9 cellular contexts compared by ENCODE assay signal in the genomic region with DNA sequence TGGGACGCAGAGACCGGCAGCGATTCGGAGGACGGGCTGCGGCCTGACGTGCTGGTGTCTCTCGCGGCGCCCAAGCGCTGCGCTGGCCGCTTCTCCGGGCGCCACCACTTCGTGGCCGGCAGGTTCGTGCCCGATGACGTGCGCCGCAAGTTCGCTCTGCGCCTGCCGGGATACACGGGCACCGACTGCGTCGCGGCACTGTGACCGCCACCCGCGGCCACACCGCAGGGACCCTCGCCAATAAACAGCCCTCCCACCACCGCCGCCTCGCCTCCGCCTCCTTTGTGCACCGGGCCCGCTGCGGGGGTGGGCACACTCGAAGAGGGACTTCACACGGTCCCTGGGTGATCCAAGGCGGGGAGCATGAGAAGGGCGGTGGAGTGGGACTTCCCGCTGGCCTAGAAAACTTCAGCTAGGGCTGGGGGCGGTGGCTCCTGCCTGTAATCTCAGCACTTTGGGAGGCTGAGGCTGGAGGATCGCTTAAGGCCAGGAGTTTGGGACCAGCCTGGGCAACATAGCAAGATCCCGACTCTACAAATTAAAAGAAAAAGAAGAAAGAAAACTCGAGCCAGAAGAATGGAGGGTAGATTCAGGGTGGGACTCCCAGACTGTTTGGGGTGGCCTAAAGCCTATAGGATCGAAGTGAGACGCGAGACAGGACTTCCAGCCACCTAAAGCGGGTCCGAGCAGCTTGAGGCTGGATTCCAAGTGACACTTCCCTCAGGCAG. TPM values are rescaled to one million over a fixed set of nuclear protein-coding genes. Genes with fewer than 3 reads are reported as not detected.
DNase-seq lines count a peak whose midpoint lies in the region; ATAC-seq and TF ChIP-seq lines count a peak whose summit lies in the region.
"Had no signal": no experiment of that assay in that cellular context is flagged by ENCODE, and none has a peak within 500 bp of the region (broad histone marks: within the 10 kb centered on the region; RNA-seq: fewer than 3 reads in every experiment).

No MANE protein-coding gene starts in this region.

- peaks cover 0 to 45% (median 0%) of the 10 kb centered on the region in 11 experiments; a peak in 9 of 22 replicates for H4K20me1 ChIP-seq in BLaER1 treated with 17β-estradiol and CSF1 and Interleukin-3, amounts not matched to agents 10 nM and 100 nM

- H3K4me1 Mint-ChIP-seq in brain, result peaks cover 23% of the 10 kb centered on the region
- peaks cover 25 to 50% (median 38%) of the 10 kb centered on the region in 4 donors for H3K4me1 Mint-ChIP-seq in naive thymus-derived CD8-positive, alpha-beta T cell

- H3K4me1 ChIP-seq in BLaER1 treated with 17β-estradiol and CSF1 and Interleukin-3, amounts not matched to agents 10 nM and 100 nM, result peaks cover 29 to 48% (median 40%) of the 10 kb centered on the region in 10 experiments
- H3K4me1 ChIP-seq in tibial nerve, result peaks cover 0 to 42% (median 24%) of the 10 kb centered on the region in 4 donors

- H3K27me3 Mint-ChIP-seq in brain, result peaks cover 6% of the 10 kb centered on the region
- peaks cover 0 to 6% (median 0%) of the 10 kb centered on the region in 5 donors for H3K27me3 Mint-ChIP-seq in naive thymus-derived CD8-positive, alpha-beta T cell

- no peak for TF ChIP-seq CTCF in GM13977 (IDR thresholded peaks at IDR 0.05; ENCODE audit: extremely low read depth, insufficient read depth, missing control alignments)
- TF ChIP-seq CTCF in brain (conservative IDR thresholded peaks at IDR 0.05), result no peak
- no peak for TF ChIP-seq CTCF in tibial nerve (IDR thresholded peaks at IDR 0.05)

- peaks cover 0 to 3% (median 0%) of the 10 kb centered on the region in 5 experiments for H3K9me3 Mint-ChIP-seq in brain
- H3K9me3 Mint-ChIP-seq in naive thymus-derived CD8-positive, alpha-beta T cell, result no peaks in the 10 kb centered on the region

- ATAC-seq in naive thymus-derived CD8-positive, alpha-beta T cell, result peak; percentile 10 to 29
- ATAC-seq in GM21390 (IDR thresholded peaks at IDR 0.05; ENCODE audit: unreplicated experiment), result no peak

- WGBS in tibial nerve, 2 donors, result 41 to 57% methylated on average over 12 to 48 of the region's 56 CpGs

- H3K36me3 Mint-ChIP-seq in brain, result no peaks in the 10 kb centered on the region
- no peaks in the 10 kb centered on the region for H3K36me3 Mint-ChIP-seq in naive thymus-derived CD8-positive, alpha-beta T cell

- H3K27me3 ChIP-seq in BLaER1 treated with 17β-estradiol and CSF1 and Interleukin-3, amounts not matched to agents 10 nM and 100 nM, result peaks cover 22 to 42% (median 33%) of the 10 kb centered on the region in 11 experiments
- peaks cover 2 to 54% of the 10 kb centered on the region in 2 donors for H3K27me3 ChIP-seq in tibial nerve

- POLR2A ChIA-PET in naive thymus-derived CD8-positive, alpha-beta T cell (lab: Charles Lee), result interaction anchor here (0.5 to 1.1 kb wide), 4 partner anchors 65 to 106 kb away, joined by 3 to 9 read pairs (median 3); no protein-coding TSS in a partner anchor

- peak overlapping the region; percentile 54 to 84 (median 71); a peak in 17 of 22 replicates for H3K4me2 ChIP-seq in BLaER1 treated with 17β-estradiol and CSF1 and Interleukin-3, amounts not matched to agents 10 nM and 100 nM

- H3K27ac Mint-ChIP-seq in brain, result no peak overlapping the region
- peak overlapping the region in 7 of 10 donors; percentile 31 to 86 (median 62) for H3K27ac Mint-ChIP-seq in naive thymus-derived CD8-positive, alpha-beta T cell

- no peak for TF ChIP-seq POLR2A in tibial nerve (IDR thresholded peaks at IDR 0.05)

- in situ Hi-C loops in GM13977 (cut with MboI; ENCODE audit: low pct_unique_long_range_greater_than_20kb, low sequenced_read_pairs, unreplicated experiment), result loop anchor here (25.0 kb wide), 2 partner anchors 425 to 700 kb away; no protein-coding TSS in a partner anchor

- peak overlapping the region in 1 of 11 experiments; percentile 29; a peak in 2 of 22 replicates for H3K9ac ChIP-seq in BLaER1 treated with 17β-estradiol and CSF1 and Interleukin-3, amounts not matched to agents 10 nM and 100 nM

- DNase-seq in GM13977 (ENCODE audit: low spot score) (peak; percentile 71), tibial nerve (ENCODE audit: low spot score in 2 of 2) (no peak), NCI-H1694 (lab: John Stamatoyannopoulos, UW) (no peak)
- DNase-seq in naive thymus-derived CD8-positive, alpha-beta T cell, result peak in 2 of 10 donors; percentile 33 to 36
- DNase-seq in activated CD8-positive, alpha-beta memory T cell treated with anti-CD3 and anti-CD28 coated beads for 24 hours, result no peak
- DNase-seq: small intestine had no signal

- H3K4me3 Mint-ChIP-seq in brain, result peak overlapping the region in 4 of 5 experiments; percentile 57 to 75 (median 69)
- H3K4me3 Mint-ChIP-seq in naive thymus-derived CD8-positive, alpha-beta T cell, result peak overlapping the region; percentile 36 to 91 (median 74)

- peak overlapping the region in 4 of 10 experiments; percentile 36 to 57 (median 50); a peak in 3 of 20 replicates for H3K4me3 ChIP-seq in BLaER1 treated with 17β-estradiol and CSF1 and Interleukin-3, amounts not matched to agents 10 nM and 100 nM
- H3K4me3 ChIP-seq in tibial nerve, result peak overlapping the region in 1 of 4 donors; percentile 23

- H3K9me3 ChIP-seq in BLaER1 treated with 17β-estradiol and CSF1 and Interleukin-3, amounts not matched to agents 10 nM and 100 nM (replicated peaks in 1 of 11), result peaks cover 0 to 12% (median 0%) of the 10 kb centered on the region in 11 experiments; a peak in 2 of 22 replicates
- peaks cover 0 to 5% (median 0%) of the 10 kb centered on the region in 4 donors for H3K9me3 ChIP-seq in tibial nerve

- peaks cover 0 to 14% (median 3%) of the 10 kb centered on the region in 11 experiments; a peak in 8 of 22 replicates for H3K36me3 ChIP-seq in BLaER1 treated with 17β-estradiol and CSF1 and Interleukin-3, amounts not matched to agents 10 nM and 100 nM
- H3K36me3 ChIP-seq in tibial nerve, result peaks cover 0 to 9% (median 0%) of the 10 kb centered on the region in 3 donors

- TF ChIP-seq EP300 in tibial nerve (IDR thresholded peaks at IDR 0.05), result no peak

- H3K27ac ChIP-seq in BLaER1 treated with 17β-estradiol and CSF1 and Interleukin-3, amounts not matched to agents 10 nM and 100 nM, result no peak overlapping the region
- H3K27ac ChIP-seq in tibial nerve, result no peak overlapping the region

RNA-seq across cellular contexts. Expression of gene CILP2, which starts 0.6 kb away (rescaled TPM):
- 6.1 TPM for polyA plus RNA-seq in brain (ENCODE audit: insufficient read depth, low read depth, low replicate concordance)
- total RNA-seq in naive thymus-derived CD8-positive, alpha-beta T cell, result under 1 TPM; 0.31 to 0.41 TPM
- polyA plus RNA-seq in naive thymus-derived CD8-positive, alpha-beta T cell, result under 1 TPM in 2 of 3 donors, not detected in 1; 0.56 to 0.64 TPM
- under 1 TPM in 2 of 4 donors, not detected in 2; 0.20 to 0.66 TPM for total RNA-seq in tibial nerve

RNA-seq across cellular contexts. Expression of gene YJEFN3, which starts 8.8 kb away (rescaled TPM):
- 18.9 TPM for polyA plus RNA-seq in brain (ENCODE audit: insufficient read depth, low read depth, low replicate concordance)
- total RNA-seq in naive thymus-derived CD8-positive, alpha-beta T cell, result 10 to 100 TPM; 11.1 to 12.8 TPM
- polyA plus RNA-seq in naive thymus-derived CD8-positive, alpha-beta T cell, result under 1 TPM in 2 of 3 donors, not detected in 1; 0.08 to 0.63 TPM
- 1 to 10 TPM; 4.2 to 9.4 (median 5.7) TPM for total RNA-seq in tibial nerve

RNA-seq across cellular contexts. Expression of gene NDUFA13, which starts 21.5 kb away (rescaled TPM):
- 379 TPM for polyA plus RNA-seq in brain (ENCODE audit: insufficient read depth, low read depth, low replicate concordance)
- total RNA-seq in naive thymus-derived CD8-positive, alpha-beta T cell, result 100 to 1,000 TPM; 177 to 180 TPM
- 100 to 1,000 TPM; 329 to 360 (median 338) TPM for polyA plus RNA-seq in naive thymus-derived CD8-positive, alpha-beta T cell
- total RNA-seq in tibial nerve, result 10 to 100 TPM; 27.3 to 93.6 (median 61.6) TPM

RNA-seq across cellular contexts. Expression of gene TSSK6, which starts 22.1 kb away (rescaled TPM):
- polyA plus RNA-seq in brain (ENCODE audit: insufficient read depth, low read depth, low replicate concordance), result 2.7 TPM
- 10 to 100 TPM in 1 of 2 experiments, 1 to 10 TPM in 1; 9.3 to 10.8 TPM for total RNA-seq in naive thymus-derived CD8-positive, alpha-beta T cell
- polyA plus RNA-seq in naive thymus-derived CD8-positive, alpha-beta T cell, result 1 to 10 TPM in 2 of 3 donors, under 1 TPM in 1; 0.59 to 3.7 (median 3.1) TPM
- total RNA-seq in tibial nerve, result 1 to 10 TPM; 1.8 to 7.2 (median 3.7) TPM

Comparison
In these comparisons a context has a peak if more than half of its experiments do, and no peak if none do; other contexts are left out.
1. H3K27ac Mint-ChIP-seq: peak in naive thymus-derived CD8-positive, alpha-beta T cell (7 of 10); none in brain (0 of 5).